Comparison of ENCODE assay signal across 1 cellular context in the genomic region with DNA sequence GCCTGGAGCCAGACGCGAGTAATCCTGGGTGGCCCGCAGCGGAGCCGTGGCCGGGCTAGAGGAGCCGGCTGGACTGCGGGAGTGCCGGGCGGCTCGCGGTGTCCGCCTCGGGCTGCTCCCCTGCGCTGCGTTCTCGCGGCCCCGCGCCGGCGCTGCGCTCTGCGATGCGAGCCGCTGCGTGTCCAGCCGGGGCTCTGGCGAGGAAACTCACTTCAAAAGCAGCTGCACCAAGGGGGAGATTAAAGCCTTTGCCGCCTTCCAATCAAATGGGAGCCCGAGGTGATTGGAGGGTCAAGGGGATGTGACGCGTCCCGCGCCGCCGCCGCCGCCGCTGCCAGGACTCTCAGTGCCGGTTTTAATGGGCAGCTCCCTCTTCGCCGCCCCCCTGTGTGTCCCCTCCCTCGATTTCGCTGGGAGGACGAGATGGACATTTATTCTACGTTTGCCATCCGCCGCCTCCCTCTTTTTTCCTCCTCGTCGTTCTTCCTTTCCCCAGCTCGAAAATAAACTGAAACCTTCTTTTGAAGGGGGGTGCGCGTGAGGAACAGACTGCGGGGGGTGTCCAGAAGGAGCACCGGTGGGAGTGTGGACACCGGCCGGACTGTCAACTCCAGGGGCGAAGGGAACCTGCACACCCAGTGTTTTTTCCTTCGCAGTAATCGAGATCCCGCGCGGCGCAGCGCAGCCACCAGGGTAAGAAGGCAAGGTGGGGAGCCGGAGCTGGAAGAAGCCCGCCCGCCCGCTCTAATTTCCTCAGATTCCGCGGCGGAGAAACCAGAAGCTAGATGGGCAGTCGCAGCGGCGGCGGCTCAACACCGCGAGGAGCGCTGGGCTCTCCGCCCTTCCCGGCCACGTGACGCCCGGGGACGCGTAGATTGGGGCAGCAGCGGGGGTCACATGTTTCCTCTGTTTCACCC.
TF ChIP-seq lines count a peak whose summit lies in the region.

Gene ZNF503 (minus strand): TSS at position 196 of the 917 bp plus-strand sequence. CDS start 345 bp downstream, outside the sequence.

TF ChIP-seq in WTC11, 78 proteins besides CTCF, POLR2A, EP300 and RAD21 (continued from another document):
- TF ChIP-seq, protein P1, sequence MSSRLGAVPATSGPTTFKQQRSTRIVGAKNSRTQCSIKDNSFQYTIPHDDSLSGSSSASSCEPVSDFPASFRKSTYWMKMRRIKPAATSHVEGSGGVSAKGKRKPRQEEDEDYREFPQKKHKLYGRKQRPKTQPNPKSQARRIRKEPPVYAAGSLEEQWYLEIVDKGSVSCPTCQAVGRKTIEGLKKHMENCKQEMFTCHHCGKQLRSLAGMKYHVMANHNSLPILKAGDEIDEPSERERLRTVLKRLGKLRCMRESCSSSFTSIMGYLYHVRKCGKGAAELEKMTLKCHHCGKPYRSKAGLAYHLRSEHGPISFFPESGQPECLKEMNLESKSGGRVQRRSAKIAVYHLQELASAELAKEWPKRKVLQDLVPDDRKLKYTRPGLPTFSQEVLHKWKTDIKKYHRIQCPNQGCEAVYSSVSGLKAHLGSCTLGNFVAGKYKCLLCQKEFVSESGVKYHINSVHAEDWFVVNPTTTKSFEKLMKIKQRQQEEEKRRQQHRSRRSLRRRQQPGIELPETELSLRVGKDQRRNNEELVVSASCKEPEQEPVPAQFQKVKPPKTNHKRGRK (CRISPR knock-in tag; IDR thresholded peaks at IDR 0.05; ENCODE audit: borderline replicate concordance) = no peak
- peak; percentile 69; the same call in 1 of the 2 replicates for TF ChIP-seq FOXK1 (CRISPR knock-in tag; IDR thresholded peaks at IDR 0.05)
- TF ChIP-seq ZBTB21 (CRISPR knock-in tag; IDR thresholded peaks at IDR 0.05; ENCODE audit: borderline replicate concordance) = no peak
- no peak for TF ChIP-seq ZNF416 (CRISPR knock-in tag; IDR thresholded peaks at IDR 0.05)
- no peak for TF ChIP-seq TEAD1 (CRISPR knock-in tag; IDR thresholded peaks at IDR 0.05)
- TF ChIP-seq, protein P2, sequence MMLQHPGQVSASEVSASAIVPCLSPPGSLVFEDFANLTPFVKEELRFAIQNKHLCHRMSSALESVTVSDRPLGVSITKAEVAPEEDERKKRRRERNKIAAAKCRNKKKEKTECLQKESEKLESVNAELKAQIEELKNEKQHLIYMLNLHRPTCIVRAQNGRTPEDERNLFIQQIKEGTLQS (CRISPR knock-in tag; conservative IDR thresholded peaks at IDR 0.05) = no peak
- TF ChIP-seq PRDM15 (CRISPR knock-in tag; IDR thresholded peaks at IDR 0.05) = no peak
- no peak for TF ChIP-seq SOX15 (CRISPR knock-in tag; IDR thresholded peaks at IDR 0.05)
- TF ChIP-seq ELF4 (CRISPR knock-in tag; IDR thresholded peaks at IDR 0.05; ENCODE audit: low read depth) = no peak
- TF ChIP-seq E2F4 (CRISPR knock-in tag; IDR thresholded peaks at IDR 0.05; ENCODE audit: borderline replicate concordance, low read depth) = no peak
- no peak for TF ChIP-seq CBFB (CRISPR knock-in tag; IDR thresholded peaks at IDR 0.05; ENCODE audit: low read depth)
- TF ChIP-seq AR (CRISPR knock-in tag; IDR thresholded peaks at IDR 0.05) = no peak
- no peak for TF ChIP-seq FOXJ3 (CRISPR knock-in tag; IDR thresholded peaks at IDR 0.05; ENCODE audit: borderline replicate concordance)
- no peak; the same call in 1 of the 2 replicates for TF ChIP-seq SP1 (CRISPR knock-in tag; conservative IDR thresholded peaks at IDR 0.05)
- no peak for TF ChIP-seq ETV6 (CRISPR knock-in tag; IDR thresholded peaks at IDR 0.05)
- TF ChIP-seq ZSCAN18 (CRISPR knock-in tag; IDR thresholded peaks at IDR 0.05) = no peak
- TF ChIP-seq NFE2L1 (CRISPR knock-in tag; IDR thresholded peaks at IDR 0.05) = no peak
- no peak for TF ChIP-seq GTF2I (CRISPR knock-in tag; conservative IDR thresholded peaks at IDR 0.05)
